15 cellular contexts compared by ENCODE assay signal in the genomic region with DNA sequence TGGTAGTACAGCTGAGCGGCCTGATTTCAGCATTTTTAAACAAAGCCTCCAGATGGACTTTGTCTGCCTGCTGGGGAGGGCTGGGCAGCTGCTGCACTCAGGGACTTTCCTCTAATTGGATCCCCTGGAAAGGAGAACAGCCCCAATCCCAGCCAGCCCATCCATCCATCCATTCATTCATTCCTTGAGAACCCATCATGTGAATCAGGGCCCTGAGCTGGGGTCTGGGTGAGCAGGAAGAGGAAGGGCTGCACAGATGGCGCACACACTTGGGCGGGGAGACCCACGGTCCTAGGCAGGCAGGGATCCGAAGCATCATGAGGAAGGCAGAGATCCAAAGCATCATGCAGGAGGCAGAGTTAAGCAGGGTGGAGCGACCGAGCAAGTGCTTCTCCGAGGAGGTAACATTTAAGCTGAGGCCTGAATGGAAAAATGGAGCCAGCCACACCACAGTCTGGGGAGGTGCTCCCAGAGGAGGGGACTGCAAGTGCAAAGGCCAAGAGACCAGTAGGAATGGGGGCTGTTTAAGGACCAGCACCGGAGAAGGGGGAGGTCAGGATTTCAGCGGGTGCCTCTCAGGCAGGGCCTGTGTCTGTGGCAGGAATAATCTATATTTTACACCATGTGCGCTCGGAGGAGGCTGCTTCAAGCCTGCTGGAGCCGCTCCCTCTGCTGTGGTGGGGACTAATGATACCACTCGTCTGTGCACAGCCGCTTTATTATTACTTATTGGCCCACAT. TPM values are rescaled to one million over a fixed set of nuclear protein-coding genes. Genes with fewer than 3 reads are reported as not detected.
DNase-seq lines count a peak whose midpoint lies in the region; ATAC-seq and TF ChIP-seq lines count a peak whose summit lies in the region.
"Had no signal": no experiment of that assay in that cellular context is flagged by ENCODE, and none has a peak within 500 bp of the region (broad histone marks: within the 10 kb centered on the region; RNA-seq: fewer than 3 reads in every experiment).

No MANE protein-coding gene starts in this region.

- H3K27ac ChIP-seq in CD4-positive, alpha-beta T cell (ENCODE audit: low read depth, low read length): no peak overlapping the region
- H3K27ac ChIP-seq in colonic mucosa (no peak overlapping the region), neural cell (ENCODE audit: low read length) (no peak overlapping the region), SJCRH30 (no peak overlapping the region)

- H3K36me3 Mint-ChIP-seq in CD4-positive, alpha-beta T cell (ENCODE audit: low read depth): no peaks in the 10 kb centered on the region
- H3K36me3 Mint-ChIP-seq: IgD-negative memory B cell had no signal

- peaks cover 14% of the 10 kb centered on the region for H3K4me1 Mint-ChIP-seq in CD4-positive, alpha-beta T cell (ENCODE audit: low read depth)

- H3K36me3 ChIP-seq in colonic mucosa (no peaks in the 10 kb centered on the region), neural cell (ENCODE audit: insufficient read depth, low read length) (no peaks in the 10 kb centered on the region), MG63 (no peaks in the 10 kb centered on the region), SJCRH30 (no peaks in the 10 kb centered on the region)
- H3K36me3 ChIP-seq: HAP-1, upper lobe of left lung had no signal

- no peaks in the 10 kb centered on the region for H4K20me1 ChIP-seq in neural cell (ENCODE audit: insufficient read depth)

- no peak for ATAC-seq in CD4-positive, alpha-beta T cell (ENCODE audit: poor library complexity)
- ATAC-seq in HG03442 (IDR thresholded peaks at IDR 0.05; ENCODE audit: unreplicated experiment): no peak

- H3K4me3 ChIP-seq in colonic mucosa (no peak overlapping the region), neural cell (ENCODE audit: low read length) (no peak overlapping the region), MG63 (no peak overlapping the region), SJCRH30 (no peak overlapping the region)
- H3K4me3 ChIP-seq: HAP-1, upper lobe of left lung had no signal

- H3K4me1 ChIP-seq in colonic mucosa (peaks cover 13% of the 10 kb centered on the region), SJCRH30 (no peaks in the 10 kb centered on the region)

- H3K79me2 ChIP-seq in neural cell (replicated peaks; ENCODE audit: insufficient read depth, low read length): no peaks in the 10 kb centered on the region

- TF ChIP-seq RAD21 in neural cell (conservative IDR thresholded peaks at IDR 0.05): no peak

- CTCF ChIA-PET in CD4-positive, alpha-beta T cell (lab: Charles Lee): interaction anchor here (0.5 to 1.5 kb wide), 5 partner anchors 30 to 1022 kb away, joined by 3 to 5 read pairs (median 3); no protein-coding TSS in a partner anchor

- H3K9me3 Mint-ChIP-seq in CD4-positive, alpha-beta T cell: no peaks in the 10 kb centered on the region
- H3K9me3 Mint-ChIP-seq: IgD-negative memory B cell; stimulated activated naive CD8-positive, alpha-beta T cell treated with anti-CD3 and anti-CD28 coated beads, Interleukin-15, amount 100 ng/mL, for 72 hours had no signal

- no peaks in the 10 kb centered on the region for H3K27me3 ChIP-seq in CD4-positive, alpha-beta T cell (ENCODE audit: control insufficient read depth, insufficient read depth, low read length)
- no peaks in the 10 kb centered on the region for H3K27me3 ChIP-seq in colonic mucosa
- H3K27me3 ChIP-seq in neural cell (ENCODE audit: insufficient read depth, low read depth, low read length): no peaks in the 10 kb centered on the region
- H3K27me3 ChIP-seq in MG63: no peaks in the 10 kb centered on the region
- peaks cover 3% of the 10 kb centered on the region; the same call in 1 of the 2 replicates for H3K27me3 ChIP-seq in SJCRH30
- H3K27me3 ChIP-seq: upper lobe of left lung had no signal

- no peak overlapping the region for H3K4me2 ChIP-seq in neural cell (ENCODE audit: low read length)
- H3K4me2 ChIP-seq: SK-N-SH had no signal

- H3K9ac ChIP-seq in colonic mucosa (ENCODE audit: low read depth in 2 of 2, low read length in 2 of 2) (no peak overlapping the region), neural cell (ENCODE audit: low read length) (peak overlapping the region; percentile 26)
- H3K9ac ChIP-seq: SK-N-SH had no signal

- intact Hi-C loops in CD4-positive, alpha-beta T cell (cut with DNase I, micrococcal nuclease): loop anchor here (1.0 to 10.0 kb wide), 4 partner anchors 792 to 1410 kb away; a partner anchor contains a TSS
- intact Hi-C loops in colonic mucosa (cut with DNase I): loop anchor here (5.0 to 10.0 kb wide), 3 partner anchors 563 to 1020 kb away; a partner anchor contains a TSS

- no peak overlapping the region for H2AFZ ChIP-seq in neural cell (ENCODE audit: low read depth, low read length)

- H3K27ac Mint-ChIP-seq in CD4-positive, alpha-beta T cell: no peak overlapping the region
- H3K27ac Mint-ChIP-seq: activated CD4-positive, alpha-beta T cell treated with anti-CD3 and anti-CD28 coated beads for 36 hours; IgD-negative memory B cell; stimulated activated naive CD8-positive, alpha-beta T cell treated with anti-CD3 and anti-CD28 coated beads, Interleukin-15, amount 100 ng/mL, for 72 hours had no signal

- no peak for TF ChIP-seq CTCF in CD4-positive, alpha-beta T cell (IDR thresholded peaks at IDR 0.05)
- TF ChIP-seq CTCF in colonic mucosa (IDR thresholded peaks at IDR 0.05): no peak
- no peak for TF ChIP-seq CTCF in neural cell (IDR thresholded peaks at IDR 0.05; ENCODE audit: poor library complexity, severe bottlenecking)

- H3K27me3 Mint-ChIP-seq in CD4-positive, alpha-beta T cell: no peaks in the 10 kb centered on the region

- no peak for TF ChIP-seq EP300 in neural cell (conservative IDR thresholded peaks at IDR 0.05; ENCODE audit: poor library complexity, severe bottlenecking)

- DNase-seq in CD4-positive, alpha-beta T cell: no peak
- DNase-seq in NCI-H1694 treated with DMSO at 0.1 percent for 48 hours (lab: John Stamatoyannopoulos, UW) (peak; percentile 93), colonic mucosa (peak; percentile 22), T-helper 2 cell (no peak), MG63 (no peak), SJCRH30 (no peak)
- DNase-seq: cerebellar nuclear complex had no signal

- no peaks in the 10 kb centered on the region for H3F3A ChIP-seq in neural cell (ENCODE audit: insufficient read depth, low read length, poor library complexity, severe bottlenecking)

- no peaks in the 10 kb centered on the region for H3K9me3 ChIP-seq in CD4-positive, alpha-beta T cell (ENCODE audit: control insufficient read depth, low read length)
- no peaks in the 10 kb centered on the region for H3K9me3 ChIP-seq in colonic mucosa
- no peaks in the 10 kb centered on the region for H3K9me3 ChIP-seq in neural cell (ENCODE audit: low read length)
- no peaks in the 10 kb centered on the region for H3K9me3 ChIP-seq in MG63
- H3K9me3 ChIP-seq in SJCRH30 (replicated peaks): no peaks in the 10 kb centered on the region
- H3K9me3 ChIP-seq: HAP-1, SK-N-SH, upper lobe of left lung had no signal

- peak overlapping the region; percentile 34 for H3K4me3 Mint-ChIP-seq in CD4-positive, alpha-beta T cell
- H3K4me3 Mint-ChIP-seq: activated CD4-positive, alpha-beta T cell treated with anti-CD3 and anti-CD28 coated beads for 36 hours; stimulated activated naive CD8-positive, alpha-beta T cell treated with anti-CD3 and anti-CD28 coated beads, Interleukin-15, amount 100 ng/mL, for 72 hours had no signal

- POLR2A ChIA-PET in CD4-positive, alpha-beta T cell (lab: Charles Lee): no interaction called here

- H3K9me2 ChIP-seq in neural cell (ENCODE audit: insufficient read depth, low read length): no peaks in the 10 kb centered on the region
- H3K9me2 ChIP-seq: SK-N-SH had no signal

TF ChIP-seq in neural cell, 6 proteins besides CTCF, POLR2A, EP300 and RAD21:
- TF ChIP-seq EZH2 (IDR thresholded peaks at IDR 0.05; ENCODE audit: borderline replicate concordance, insufficient read depth, low read length, poor library complexity, severe bottlenecking): no peak

RNA-seq across cellular contexts. Expression of a gene that starts 45.6 kb away (rescaled TPM):
- total RNA-seq in CD4-positive, alpha-beta T cell: 1 to 10 TPM; 7.5 to 7.8 TPM
- 10 to 100 TPM; 23.4 to 38.0 TPM for total RNA-seq in colonic mucosa
- 26.5 and 37.9 TPM in 2 replicates for polyA plus RNA-seq in neural cell
- 12.6 and 20.9 TPM in 2 replicates for polyA minus RNA-seq in neural cell
- 80.4 and 91.4 TPM in 2 replicates for total RNA-seq in MG63 (2014; rRNA removed; shearing (Covaris generic); ENCODE audit: low replicate concordance)
- total RNA-seq in SJCRH30 (2014; rRNA removed; shearing (Covaris generic)): 24.4 and 24.8 TPM in 2 replicates

RNA-seq across cellular contexts. Expression of a gene that starts 53.2 kb away (rescaled TPM):
- total RNA-seq in CD4-positive, alpha-beta T cell: 10 to 100 TPM; 10.1 to 12.2 TPM
- total RNA-seq in colonic mucosa: 10 to 100 TPM; 14.7 to 93.0 TPM
- polyA plus RNA-seq in neural cell: 13.7 and 16.1 TPM in 2 replicates
- polyA minus RNA-seq in neural cell: 20.4 and 34.6 TPM in 2 replicates
- total RNA-seq in MG63 (2014; rRNA removed; shearing (Covaris generic); ENCODE audit: low replicate concordance): 152 and 177 TPM in 2 replicates
- total RNA-seq in SJCRH30 (2014; rRNA removed; shearing (Covaris generic)): 179 and 182 TPM in 2 replicates

Comparison
In these comparisons a context has a peak if more than half of its experiments do, and no peak if none do; other contexts are left out.
1. DNase-seq: peak in NCI-H1694 treated with DMSO at 0.1 percent for 48 hours (single experiment) and colonic mucosa (single experiment); none in CD4-positive, alpha-beta T cell (0 of 10), T-helper 2 cell (0 of 5), MG63 (single experiment) and SJCRH30 (0 of 2).